16 cellular contexts compared by ENCODE assay signal in genomic region chr16:61879-62281, GRCh38. TPM values are rescaled to one million over a fixed set of nuclear protein-coding genes. Genes with fewer than 3 reads are reported as not detected.
DNase-seq lines count a peak whose midpoint lies in the region; ATAC-seq and TF ChIP-seq lines count a peak whose summit lies in the region.
"Had no signal": no experiment of that assay in that cellular context is flagged by ENCODE, and none has a peak within 500 bp of the region (broad histone marks: within the 10 kb centered on the region; RNA-seq: fewer than 3 reads in every experiment).

No MANE protein-coding gene starts in this region.

- H3K4me1 ChIP-seq in left ventricle myocardium inferior (peaks cover 23% of the 10 kb centered on the region), osteoblast (ENCODE audit: insufficient read depth, low read length) (no peaks in the 10 kb centered on the region), sigmoid colon (peaks cover 0 to 14% (median 12%) of the 10 kb centered on the region in 4 donors)

- TF ChIP-seq POLR2A in sigmoid colon (IDR thresholded peaks at IDR 0.05) = no peak

- peaks cover 44% of the 10 kb centered on the region for H4K20me1 ChIP-seq in osteoblast (ENCODE audit: insufficient read depth, low read length)

- H3K27ac ChIP-seq in left ventricle myocardium inferior (replicated peaks) (no peak overlapping the region), osteoblast (ENCODE audit: low read depth, low read length) (no peak overlapping the region), sigmoid colon (no peak overlapping the region)
- H3K27ac ChIP-seq: BLaER1 treated with 17β-estradiol and CSF1 and Interleukin-3, amounts not matched to agents 10 nM and 100 nM; GM23248 had no signal

- no peak overlapping the region for H2AFZ ChIP-seq in osteoblast (ENCODE audit: low read length)
- H2AFZ ChIP-seq: GM23248 had no signal

- H3K9me3 ChIP-seq in left ventricle myocardium inferior (replicated peaks) = no peaks in the 10 kb centered on the region
- no peaks in the 10 kb centered on the region for H3K9me3 ChIP-seq in osteoblast (ENCODE audit: low read depth, low read length)
- H3K9me3 ChIP-seq in sigmoid colon = no peaks in the 10 kb centered on the region
- H3K9me3 ChIP-seq: BLaER1 treated with 17β-estradiol and CSF1 and Interleukin-3, amounts not matched to agents 10 nM and 100 nM had no signal

- TF ChIP-seq CTCF in left ventricle myocardium inferior (IDR thresholded peaks at IDR 0.05; ENCODE audit: borderline replicate concordance) = no peak
- no peak for TF ChIP-seq CTCF in osteoblast (IDR thresholded peaks at IDR 0.05; ENCODE audit: extremely low read depth, low read depth, low read length)
- no peak for TF ChIP-seq CTCF in sigmoid colon (IDR thresholded peaks at IDR 0.05)

- no peak for TF ChIP-seq EP300 in sigmoid colon (IDR thresholded peaks at IDR 0.05)

- DNase-seq in left ventricle myocardium superior (peak; percentile 30), left ventricle myocardium inferior (no peak), osteoblast (ENCODE audit: insufficient read length, low spot score, missing footprints) (peak; percentile 77), sigmoid colon (peak; percentile 60), AML-193 (lab: John Stamatoyannopoulos, UW) (no peak), SW 1271 (lab: John Stamatoyannopoulos, UW) (no peak)
- no peak for DNase-seq in effector CD4-positive, alpha-beta T cell
- DNase-seq: Calu3, DND-41, EL, GM23248, HCEC 1CT had no signal

- H3K36me3 ChIP-seq in left ventricle myocardium inferior = peaks cover 79% of the 10 kb centered on the region
- H3K36me3 ChIP-seq in osteoblast (ENCODE audit: insufficient read depth, low read length) = peaks cover 67% of the 10 kb centered on the region
- peaks cover 16 to 79% (median 58%) of the 10 kb centered on the region in 4 donors for H3K36me3 ChIP-seq in sigmoid colon

- 96% methylated on average over 32 of the region's 32 CpGs for WGBS in sigmoid colon, 2 donors

- H3K4me2 ChIP-seq in osteoblast (ENCODE audit: insufficient read depth, low read length) = no peak overlapping the region
- H3K4me2 ChIP-seq: BLaER1 treated with 17β-estradiol and CSF1 and Interleukin-3, amounts not matched to agents 10 nM and 100 nM had no signal

- H3K4me3 ChIP-seq in left ventricle myocardium inferior = no peak overlapping the region
- no peak overlapping the region for H3K4me3 ChIP-seq in osteoblast (ENCODE audit: insufficient read depth, low read length)
- no peak overlapping the region for H3K4me3 ChIP-seq in sigmoid colon
- H3K4me3 ChIP-seq: BLaER1 treated with 17β-estradiol and CSF1 and Interleukin-3, amounts not matched to agents 10 nM and 100 nM; GM23248 had no signal

- H3K27me3 ChIP-seq in left ventricle myocardium inferior (ENCODE audit: low read depth) = no peaks in the 10 kb centered on the region
- H3K27me3 ChIP-seq in osteoblast (ENCODE audit: insufficient read depth, low read length) = no peaks in the 10 kb centered on the region
- H3K27me3 ChIP-seq in sigmoid colon = no peaks in the 10 kb centered on the region
- H3K27me3 ChIP-seq: BLaER1 treated with 17β-estradiol and CSF1 and Interleukin-3, amounts not matched to agents 10 nM and 100 nM had no signal

- intact Hi-C loops in left ventricle myocardium superior (cut with micrococcal nuclease) = no loop called here
- intact Hi-C loops in left ventricle myocardium inferior (cut with micrococcal nuclease) = no loop called here
- intact Hi-C loops in sigmoid colon (cut with DNase I) = no loop called here

- no peak for ATAC-seq in left ventricle myocardium superior
- ATAC-seq: CD8-positive, alpha-beta T cell; HepG2 had no signal

- peaks cover 36% of the 10 kb centered on the region for H3K79me2 ChIP-seq in osteoblast (ENCODE audit: insufficient read depth, low read length)

RNA-seq across cellular contexts. Expression of gene SNRNP25, which starts 8.3 kb away (rescaled TPM):
- total RNA-seq in left ventricle myocardium superior (72.8 TPM), left ventricle myocardium inferior (71.2 TPM), osteoblast (9.4 and 14.5 TPM in 2 replicates), sigmoid colon (10 to 100 TPM; 23.0 to 36.5 (median 32.4) TPM)
- 10 to 100 TPM; 26.4 to 41.7 (median 38.8) TPM for polyA plus RNA-seq in sigmoid colon

RNA-seq across cellular contexts. Expression of gene POLR3K, which starts 8.5 kb away (rescaled TPM):
- total RNA-seq in left ventricle myocardium superior (12.9 TPM), left ventricle myocardium inferior (11.7 TPM), osteoblast (1.4 and 2.1 TPM in 2 replicates), sigmoid colon (1 to 10 TPM; 1.7 to 6.4 (median 5.0) TPM)
- polyA plus RNA-seq in sigmoid colon = 10 to 100 TPM; 11.4 to 22.1 (median 11.8) TPM

RNA-seq across cellular contexts. Expression of gene RHBDF1, which starts 10.6 kb away (rescaled TPM):
- total RNA-seq in left ventricle myocardium superior (20.0 TPM), left ventricle myocardium inferior (24.4 TPM), osteoblast (32.2 and 39.5 TPM in 2 replicates), sigmoid colon (10 to 100 TPM; 16.8 to 42.1 (median 19.6) TPM)
- 10 to 100 TPM in 1 of 3 donors, 1 to 10 TPM in 2; 6.0 to 22.3 (median 6.0) TPM for polyA plus RNA-seq in sigmoid colon
- polyA plus RNA-seq: IgD-negative memory B cell had no signal

RNA-seq across cellular contexts. Expression of gene MPG, which starts 16.1 kb away (rescaled TPM):
- total RNA-seq in left ventricle myocardium superior = 31.2 TPM
- 44.5 TPM for total RNA-seq in left ventricle myocardium inferior
- 180 and 189 TPM in 2 replicates for total RNA-seq in osteoblast
- total RNA-seq in sigmoid colon = 100 to 1,000 TPM in 2 of 4 donors, 10 to 100 TPM in 2; 74.3 to 118 (median 100.0) TPM
- polyA plus RNA-seq in sigmoid colon = 10 to 100 TPM; 52.2 to 72.7 (median 72.5) TPM

Comparison
In these comparisons a context has a peak if more than half of its experiments do, and no peak if none do; other contexts are left out.
1. DNase-seq: peak in left ventricle myocardium superior (single experiment), osteoblast (single experiment) and sigmoid colon (single experiment); none in left ventricle myocardium inferior (single experiment), AML-193 (0 of 2), SW 1271 (0 of 2) and effector CD4-positive, alpha-beta T cell (single experiment).